In the genomic region with DNA sequence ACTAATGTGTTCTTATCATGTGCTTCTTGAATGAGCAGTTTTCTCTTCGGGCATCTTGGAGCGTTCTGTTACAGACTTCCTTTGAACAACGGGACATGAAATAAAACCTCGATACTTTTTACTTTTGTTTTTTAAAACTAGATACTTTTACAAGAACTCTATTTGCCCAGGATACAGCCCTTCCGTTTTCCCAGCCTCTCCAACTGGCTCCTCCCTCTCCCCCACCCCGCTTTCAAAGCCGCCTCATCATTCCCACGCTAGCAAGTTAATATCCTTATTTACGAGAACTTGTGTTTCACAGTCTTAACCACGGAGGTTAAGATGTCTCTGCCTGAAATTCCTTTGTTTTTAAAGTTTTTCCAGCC, we compare ENCODE assay signal across 1 cellular context.
TF ChIP-seq lines count a peak whose summit lies in the region.

No MANE protein-coding gene starts in this region.

TF ChIP-seq in A549, 52 proteins besides CTCF, POLR2A, EP300 and RAD21 (continued from another document):
- TF ChIP-seq, protein P1, sequence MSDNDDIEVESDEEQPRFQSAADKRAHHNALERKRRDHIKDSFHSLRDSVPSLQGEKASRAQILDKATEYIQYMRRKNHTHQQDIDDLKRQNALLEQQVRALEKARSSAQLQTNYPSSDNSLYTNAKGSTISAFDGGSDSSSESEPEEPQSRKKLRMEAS (IDR thresholded peaks at IDR 0.05): no peak
